In the genomic region with DNA sequence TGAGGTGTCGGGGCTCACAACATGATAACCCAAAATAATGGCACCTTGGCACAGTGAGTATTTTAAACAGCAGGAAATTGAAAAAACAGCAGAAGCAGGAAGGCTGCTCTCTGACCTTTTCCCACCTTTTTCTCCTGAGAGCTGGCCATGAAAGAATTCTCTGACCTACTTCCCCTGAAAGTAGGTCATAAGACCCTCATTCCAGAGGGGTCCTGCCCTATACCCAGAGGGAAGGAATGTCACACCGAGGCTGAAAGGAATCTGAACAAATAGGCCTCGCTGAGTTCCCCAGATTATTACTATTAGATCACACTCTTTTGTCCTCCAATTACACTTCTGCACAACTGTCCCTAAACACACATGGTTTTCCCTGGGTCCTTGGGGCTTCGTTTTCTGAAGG, we compare ENCODE assay signal across 23 cellular contexts. TPM values are rescaled to one million over a fixed set of nuclear protein-coding genes. Genes with fewer than 3 reads are reported as not detected.
A peak's percentile ranks its signal among the peaks of the same experiment; 100 is the strongest.
DNase-seq lines count a peak whose midpoint lies in the region; ATAC-seq, FAIRE-seq and TF ChIP-seq lines count a peak whose summit lies in the region.
"Had no signal": no experiment of that assay in that cellular context is flagged by ENCODE, and none has a peak within 500 bp of the region (broad histone marks: within the 10 kb centered on the region; RNA-seq: fewer than 3 reads in every experiment).

No MANE protein-coding gene starts in this region.

- H3K14ac ChIP-seq in H9 (ENCODE audit: insufficient read depth, low read length) (no peak overlapping the region), neuronal stem cell (ENCODE audit: low read length) (no peak overlapping the region)

- TF ChIP-seq CTCF in H9 (conservative IDR thresholded peaks at IDR 0.05) = no peak
- no peak for TF ChIP-seq CTCF in astrocyte (IDR thresholded peaks at IDR 0.05; ENCODE audit: insufficient read depth, low read depth, low read length)
- TF ChIP-seq CTCF in mammary epithelial cell (conservative IDR thresholded peaks at IDR 0.05 in 1 of 2, IDR thresholded peaks at IDR 0.05 in 1 of 2; ENCODE audit: extremely low read depth in 1 of 2, insufficient read depth in 1 of 2, low read depth in 1 of 2, low read length in 2 of 2) = no peak

- H3K9me3 ChIP-seq in H9 (ENCODE audit: control insufficient read depth, low read depth, low read length) (no peaks in the 10 kb centered on the region), astrocyte (ENCODE audit: insufficient read depth, low read depth, low read length) (no peaks in the 10 kb centered on the region), neuronal stem cell (replicated peaks in 1 of 2; ENCODE audit: control insufficient read depth in 2 of 2, insufficient read depth in 1 of 2, low read depth in 1 of 2, low read length in 2 of 2) (no peaks in the 10 kb centered on the region), mammary epithelial cell (replicated peaks; ENCODE audit: insufficient read depth, low read length) (no peaks in the 10 kb centered on the region)
- H3K9me3 ChIP-seq: SJSA1 had no signal

- H2AFZ ChIP-seq in H9 (ENCODE audit: low read length) = no peak overlapping the region
- no peak overlapping the region for H2AFZ ChIP-seq in astrocyte (ENCODE audit: low read depth, low read length)
- no peak overlapping the region for H2AFZ ChIP-seq in neuronal stem cell (ENCODE audit: low read length)
- H2AFZ ChIP-seq in mammary epithelial cell (ENCODE audit: low read depth, low read length) = no peak overlapping the region

- H3K4me1 ChIP-seq in H9 (ENCODE audit: insufficient read depth, low read length) = peaks cover 4% of the 10 kb centered on the region
- H3K4me1 ChIP-seq in astrocyte (ENCODE audit: insufficient read depth, low read length) = no peaks in the 10 kb centered on the region
- peaks cover 2 to 15% of the 10 kb centered on the region in 2 donors for H3K4me1 ChIP-seq in neuronal stem cell (ENCODE audit: control insufficient read depth in 2 of 2, insufficient read depth in 1 of 2, low read depth in 1 of 2, low read length in 2 of 2)
- no peaks in the 10 kb centered on the region for H3K4me1 ChIP-seq in mammary epithelial cell (ENCODE audit: insufficient read depth, low read length)
- H3K4me1 ChIP-seq: SJSA1 had no signal

- H3K4me3 ChIP-seq in astrocyte (ENCODE audit: insufficient read depth, low read depth, low read length) = no peak overlapping the region
- no peak overlapping the region for H3K4me3 ChIP-seq in neuronal stem cell (ENCODE audit: low read length in 2 of 2)
- no peak overlapping the region for H3K4me3 ChIP-seq in mammary epithelial cell (replicated peaks in 1 of 3; ENCODE audit: insufficient read depth in 1 of 3, low read depth in 2 of 3, low read length in 3 of 3)
- H3K4me3 ChIP-seq: SJSA1 had no signal

- no peak overlapping the region for H2BK12ac ChIP-seq in H9 (ENCODE audit: insufficient read length, low read depth, low read length)
- no peak overlapping the region for H2BK12ac ChIP-seq in neuronal stem cell (ENCODE audit: low read length)

- H3K27ac ChIP-seq in H9 (ENCODE audit: insufficient read length, low read depth, low read length) (no peak overlapping the region), astrocyte (ENCODE audit: low read depth, low read length) (no peak overlapping the region), neuronal stem cell (replicated peaks; ENCODE audit: low read length) (peak overlapping the region; percentile 57), mammary epithelial cell (ENCODE audit: insufficient read depth, low read depth, low read length) (no peak overlapping the region)
- H3K27ac ChIP-seq: SJSA1 had no signal

- BruUV-seq in mammary epithelial cell (replicated peaks; lab: Mats Ljungman, UMichigan) = no TSS peak

- H2BK120ac ChIP-seq in H9 (ENCODE audit: low read depth, low read length, poor library complexity, severe bottlenecking) (no peak overlapping the region), neuronal stem cell (ENCODE audit: low read depth, low read length) (no peak overlapping the region)

- H2BK20ac ChIP-seq in H9 (ENCODE audit: low read depth, low read length, poor library complexity, severe bottlenecking) = no peak overlapping the region

- CTCF ChIA-PET in mammary epithelial cell (lab: Charles Lee; ENCODE audit: low non-redundant PET) = no interaction called here

- H3K36me3 Mint-ChIP-seq in H9 (ENCODE audit: insufficient read depth in 1 of 3, low read depth in 3 of 3) (no peaks in the 10 kb centered on the region), astrocyte (ENCODE audit: low read depth, unreplicated experiment) (no peaks in the 10 kb centered on the region)

- H3K18ac ChIP-seq in H9 (ENCODE audit: insufficient read length, low read depth, low read length) (no peak overlapping the region), neuronal stem cell (ENCODE audit: low read length) (no peak overlapping the region)

- H3K56ac ChIP-seq in H9 (ENCODE audit: insufficient read length, low read depth, low read length) = no peak overlapping the region

- H3K9ac ChIP-seq in H9 (ENCODE audit: extremely low read depth, insufficient read length, low read length) = no peak overlapping the region
- H3K9ac ChIP-seq in astrocyte (ENCODE audit: low read length) = no peak overlapping the region
- no peak overlapping the region for H3K9ac ChIP-seq in neuronal stem cell (ENCODE audit: low read depth, low read length, poor library complexity)
- H3K9ac ChIP-seq in mammary epithelial cell (ENCODE audit: insufficient read depth, low read length) = no peak overlapping the region

- H3K27me3 ChIP-seq in H9 (ENCODE audit: insufficient read depth, low read length) = no peaks in the 10 kb centered on the region
- no peaks in the 10 kb centered on the region for H3K27me3 ChIP-seq in astrocyte (ENCODE audit: insufficient read depth, low read length)
- no peaks in the 10 kb centered on the region for H3K27me3 ChIP-seq in neuronal stem cell (ENCODE audit: control insufficient read depth in 3 of 3, insufficient read depth in 3 of 3, low read depth in 1 of 3, low read length in 3 of 3)
- H3K27me3 ChIP-seq in mammary epithelial cell (ENCODE audit: insufficient read depth, low read length) = no peaks in the 10 kb centered on the region

- H3K27me3 Mint-ChIP-seq in H9 (ENCODE audit: low read depth) (no peaks in the 10 kb centered on the region), astrocyte (ENCODE audit: low read depth, unreplicated experiment) (peaks cover 1% of the 10 kb centered on the region)

- H2AK5ac ChIP-seq in H9 (ENCODE audit: insufficient read length, low read length) (no peak overlapping the region), neuronal stem cell (ENCODE audit: low read depth, low read length) (no peak overlapping the region)

- H4K5ac ChIP-seq in H9 (ENCODE audit: insufficient read length, low read depth, low read length) = no peak overlapping the region

- peaks cover 15 to 29% of the 10 kb centered on the region in 2 experiments for H3K4me1 Mint-ChIP-seq in H9
- H3K4me1 Mint-ChIP-seq in astrocyte (ENCODE audit: low read depth, unreplicated experiment) = peaks cover 11% of the 10 kb centered on the region

- H4K8ac ChIP-seq in H9 (replicated peaks; ENCODE audit: insufficient read length, low read depth, low read length) (no peak overlapping the region), neuronal stem cell (ENCODE audit: low read depth, low read length) (no peak overlapping the region)

- ATAC-seq in HG03354 (IDR thresholded peaks at IDR 0.05; ENCODE audit: poor library complexity, severe bottlenecking, unreplicated experiment) = no peak
- ATAC-seq in left cardiac atrium = no peak

- H3K9me3 Mint-ChIP-seq in H9 (no peaks in the 10 kb centered on the region), astrocyte (ENCODE audit: unreplicated experiment) (no peaks in the 10 kb centered on the region)
- H3K9me3 Mint-ChIP-seq: CD14-positive monocyte had no signal

- in situ Hi-C loops in mammary epithelial cell (cut with MboI; ENCODE audit: low sequenced_read_pairs in 2 of 2) = no loop called here

- H3K36me3 ChIP-seq in astrocyte (ENCODE audit: insufficient read depth, low read length) (no peaks in the 10 kb centered on the region), neuronal stem cell (replicated peaks in 1 of 2; ENCODE audit: control insufficient read depth in 2 of 2, insufficient read depth in 2 of 2, low read length in 2 of 2) (no peaks in the 10 kb centered on the region), mammary epithelial cell (ENCODE audit: insufficient read depth, low read length) (no peaks in the 10 kb centered on the region)
- H3K36me3 ChIP-seq: SJSA1 had no signal

- H3K4ac ChIP-seq in H9 (ENCODE audit: low read depth, low read length) = no peak overlapping the region
- no peak overlapping the region for H3K4ac ChIP-seq in neuronal stem cell (ENCODE audit: low read length)

- H4K20me1 ChIP-seq in H9 (ENCODE audit: control insufficient read depth, insufficient read depth, insufficient read length) (no peaks in the 10 kb centered on the region), astrocyte (ENCODE audit: insufficient read depth, low read length) (no peaks in the 10 kb centered on the region), mammary epithelial cell (ENCODE audit: insufficient read depth, low read length) (no peaks in the 10 kb centered on the region)

- H3K79me2 ChIP-seq in H9 (ENCODE audit: insufficient read depth, low read length) (no peaks in the 10 kb centered on the region), astrocyte (ENCODE audit: insufficient read depth, low read length) (no peaks in the 10 kb centered on the region), mammary epithelial cell (ENCODE audit: insufficient read depth, low read length) (no peaks in the 10 kb centered on the region)

- H2BK15ac ChIP-seq in H9 (ENCODE audit: low read depth, low read length) = no peak overlapping the region
- no peak overlapping the region for H2BK15ac ChIP-seq in neuronal stem cell (ENCODE audit: low read length)

- no peak overlapping the region for H3K4me2 ChIP-seq in H9 (ENCODE audit: insufficient read depth, insufficient read length, low read length)
- no peak overlapping the region for H3K4me2 ChIP-seq in astrocyte (ENCODE audit: low read length)
- H3K4me2 ChIP-seq in neuronal stem cell (ENCODE audit: insufficient read depth, low read length, poor library complexity, severe bottlenecking) = no peak overlapping the region
- H3K4me2 ChIP-seq in mammary epithelial cell (ENCODE audit: insufficient read depth, low read depth, low read length) = no peak overlapping the region

- H3K79me1 ChIP-seq in H9 (ENCODE audit: insufficient read depth, low read depth, low read length, poor library complexity, severe bottlenecking) = no peaks in the 10 kb centered on the region
- H3K79me1 ChIP-seq in neuronal stem cell (ENCODE audit: low read depth, low read length) = no peaks in the 10 kb centered on the region

- H4K91ac ChIP-seq in H9 (ENCODE audit: insufficient read length, low read depth, low read length) (no peak overlapping the region), neuronal stem cell (ENCODE audit: low read depth, low read length, poor library complexity) (no peak overlapping the region)

- intact Hi-C loops in left cardiac atrium (cut with DNase I) = no loop called here
- intact Hi-C loops in mammary epithelial cell (cut with micrococcal nuclease) = no loop called here

- peak overlapping the region in 2 of 3 experiments; percentile 62 to 73; a peak in 1 of 7 replicates for H3K27ac Mint-ChIP-seq in H9
- peak overlapping the region; percentile 16 for H3K27ac Mint-ChIP-seq in astrocyte (ENCODE audit: unreplicated experiment)

- no peak overlapping the region for H3K4me3 Mint-ChIP-seq in H9
- H3K4me3 Mint-ChIP-seq in astrocyte (ENCODE audit: unreplicated experiment) = no peak overlapping the region
- H3K4me3 Mint-ChIP-seq: CD14-positive monocyte had no signal

- H3T11ph ChIP-seq in H9 (ENCODE audit: low read length) = no peak overlapping the region

- H3K23ac ChIP-seq in H9 (ENCODE audit: insufficient read length, low read depth, low read length) = no peak overlapping the region
- H3K23ac ChIP-seq in neuronal stem cell (ENCODE audit: low read depth, low read length, poor library complexity) = no peak overlapping the region

- H2BK5ac ChIP-seq in H9 (ENCODE audit: insufficient read length, low read length) (no peak overlapping the region), neuronal stem cell (ENCODE audit: low read length) (no peak overlapping the region)

- no peaks in the 10 kb centered on the region for H3K23me2 ChIP-seq in H9 (ENCODE audit: insufficient read length, low read depth, low read length, poor library complexity, severe bottlenecking)

- dilution Hi-C loops in mammary epithelial cell (cut with HindIII; ENCODE audit: low sequenced_read_pairs) = no loop called here

- no peak for FAIRE-seq in astrocyte (lab: Jason Lieb, UNC)
- FAIRE-seq: A204.1, D721Med, GM19239, RCC 7860 had no signal

- DNase-seq in H9 (no peak), astrocyte (ENCODE audit: low read depth) (no peak), glomerular endothelial cell (ENCODE audit: extremely low read depth, low read depth, low spot score) (peak; percentile 25), neuronal stem cell (ENCODE audit: low spot score) (peak; percentile 35), NCI-H2107 treated with DMSO at 0.1 percent for 48 hours (lab: John Stamatoyannopoulos, UW; ENCODE audit: unreplicated experiment) (no peak), left cardiac atrium (no peak), mammary epithelial cell (no peak)
- DNase-seq: GF-D8; H7; KG1; NCI-H1092 treated with DMSO at 0.1 percent for 48 hours; NCI-H146; NCI-H226; NCI-H510A treated with DMSO at 0.1 percent for 48 hours; NCI-H774; NK-92 treated with Interleukin-12 subunit alpha and Interleukin-12 subunit beta, amount 100 ng/mL, for 24 hours had no signal

- WGBS in H9 (ENCODE audit: extremely low coverage, insufficient read length, low lambda C conversion rate) = no CpG with 5 or more reads among the region's 4 CpGs
- WGBS in neuronal stem cell (ENCODE audit: extremely low coverage in 2 of 2, insufficient read length in 2 of 2, insufficient replicate concordance in 1 of 2), 2 donors = no CpG with 5 or more reads among the region's 4 CpGs
- WGBS in mammary epithelial cell (ENCODE audit: low coverage, missing lambda C conversion rate) = 55% methylated on average over 3 of the region's 4 CpGs

RNA-seq across cellular contexts. Expression of gene CPVL, which starts 18.8 kb away (rescaled TPM):
- 26.9 and 28.0 TPM in 2 replicates for total RNA-seq in H9 (2021)
- total RNA-seq in astrocyte = 16.3 and 22.2 TPM in 2 replicates
- total RNA-seq in glomerular endothelial cell = 2.1 and 6.3 TPM in 2 replicates
- polyA plus RNA-seq in neuronal stem cell (2013, experiment 1 of 2) = 80.7 TPM
- polyA plus RNA-seq in neuronal stem cell (2013, experiment 2 of 2) = 77.9 TPM
- total RNA-seq in left cardiac atrium = 10 to 100 TPM; 12.8 to 15.3 TPM
- not detected for total RNA-seq in mammary epithelial cell
- 0.57 TPM for polyA plus RNA-seq in mammary epithelial cell
- polyA minus RNA-seq in mammary epithelial cell = not detected

Comparison
In these comparisons a context has a peak if more than half of its experiments do, and no peak if none do; other contexts are left out.
1. DNase-seq: peak in glomerular endothelial cell (single experiment) and neuronal stem cell (single experiment); none in H9 (single experiment), astrocyte (single experiment), NCI-H2107 treated with DMSO at 0.1 percent for 48 hours (single experiment), left cardiac atrium (single experiment) and mammary epithelial cell (single experiment).